8 cellular contexts compared by ENCODE assay signal in genomic region chr16:88705746-88706287, GRCh38. TPM values are rescaled to one million over a fixed set of nuclear protein-coding genes. Genes with fewer than 3 reads are reported as not detected.
DNase-seq lines count a peak whose midpoint lies in the region; ATAC-seq, FAIRE-seq and TF ChIP-seq lines count a peak whose summit lies in the region.

No MANE protein-coding gene starts in this region.

- H3K4me2 ChIP-seq in GM12878 (ENCODE audit: control insufficient read depth, insufficient read depth), result peak overlapping the region; percentile 88

- no TSS peak for BruUV-seq in Calu3 (replicated peaks; lab: Mats Ljungman, UMichigan)
- BruUV-seq in GM12878 (replicated peaks; lab: Mats Ljungman, UMichigan), result no TSS peak

- peak overlapping the region; percentile 90 for H3K4me3 ChIP-seq in GM12878

- RAD21 ChIA-PET in GM12878 (lab: Charles Lee; ENCODE audit: unreplicated experiment), result interaction anchor here (0.7 to 1.6 kb wide), 5 partner anchors 25 to 152 kb away, joined by 3 to 9 read pairs (median 4); no protein-coding TSS in a partner anchor

- peak overlapping the region; percentile 79 for H3K9ac ChIP-seq in GM12878 (ENCODE audit: control insufficient read depth, insufficient read depth, low read length)

- H3K27me3 ChIP-seq in GM12878 (replicated peaks in 1 of 2; ENCODE audit: control insufficient read depth in 2 of 2, insufficient read depth in 2 of 2, low read length in 1 of 2) (no peaks in the 10 kb centered on the region), layer of hippocampus (ENCODE audit: control insufficient read depth, insufficient read depth, low read length) (no peaks in the 10 kb centered on the region)

- H3K27ac ChIP-seq in GM12878 (ENCODE audit: control insufficient read depth, insufficient read depth), result peak overlapping the region; percentile 30
- H3K27ac ChIP-seq in layer of hippocampus (ENCODE audit: low read depth, low read length), result peak overlapping the region; percentile 84
- peak overlapping the region; percentile 1 for H3K27ac ChIP-seq in substantia nigra (ENCODE audit: low read depth, low read length, poor library complexity, severe bottlenecking)

- SMC1A ChIA-PET in GM12878 (lab: Charles Lee; ENCODE audit: uncharacterized antibody, unreplicated experiment), result interaction anchor here (0.6 to 1.1 kb wide), 2 partner anchors 56 to 109 kb away, joined by 3 read pairs; no protein-coding TSS in a partner anchor

- H3K4me1 ChIP-seq in GM12878 (ENCODE audit: control insufficient read depth, insufficient read depth, low read length), result peaks cover 44% of the 10 kb centered on the region

- H2AFZ ChIP-seq in GM12878 (ENCODE audit: control insufficient read depth, low read depth, low read length), result peak overlapping the region; percentile 80

- DNase-seq in Calu3 (peak; percentile 31), HuH-7.5 (ENCODE audit: low spot score) (peak; percentile 86), GM12878 (ENCODE audit: low read depth, low spot score) (no peak), substantia nigra (lab: John Stamatoyannopoulos, UW) (peak in 1 of 49 donors; percentile 52), NCI-H1930 (lab: John Stamatoyannopoulos, UW) (no peak), DMS79 treated with DMSO at 0.1 percent for 48 hours (lab: John Stamatoyannopoulos, UW) (no peak)

- no peak for TF ChIP-seq POLR2A in GM12878 (IDR thresholded peaks at IDR 0.05; ENCODE audit: low read depth, low read length)

- no peak for TF ChIP-seq EP300 in GM12878 (IDR thresholded peaks at IDR 0.05; ENCODE audit: borderline replicate concordance in 1 of 2, control insufficient read depth in 1 of 2, low read depth in 2 of 2, low read length in 2 of 2)

- TF ChIP-seq RAD21 in GM12878 (IDR thresholded peaks at IDR 0.05; ENCODE audit: insufficient read depth, low read depth, low read length), result no peak

- H3K4me1 Mint-ChIP-seq in Calu3 (ENCODE audit: low read depth, unreplicated experiment), result peaks cover 9% of the 10 kb centered on the region

- H4K20me1 ChIP-seq in GM12878 (ENCODE audit: control insufficient read depth, insufficient read depth), result no peaks in the 10 kb centered on the region

- no peaks in the 10 kb centered on the region for H3K9me3 Mint-ChIP-seq in Calu3 (ENCODE audit: low read depth, unreplicated experiment)

- ATAC-seq in GM21390 (IDR thresholded peaks at IDR 0.05; ENCODE audit: unreplicated experiment), result peak; percentile 16
- no peak; the same call in 2 of the 3 replicates for ATAC-seq in GM12878

- intact Hi-C loops in Calu3 (cut with micrococcal nuclease; ENCODE audit: unreplicated experiment), result no loop called here
- intact Hi-C loops in GM12878 (cut with micrococcal nuclease; ENCODE audit: unreplicated experiment), result loop anchor here (2.0 kb wide), 1 partner anchor 55 kb away; the partner anchor contains the start of gene CYBA

- no peak for TF ChIP-seq CTCF in Calu3 (IDR thresholded peaks at IDR 0.05; ENCODE audit: unreplicated experiment)
- no peak for TF ChIP-seq CTCF in GM12878 (IDR thresholded peaks at IDR 0.05 in 2 of 3, conservative IDR thresholded peaks at IDR 0.05 in 1 of 3; ENCODE audit: control insufficient read depth in 2 of 3, extremely low read depth in 1 of 3, insufficient read depth in 1 of 3, low read depth in 3 of 3, low read length in 3 of 3)

- no peaks in the 10 kb centered on the region; a peak in 1 of 4 replicates for H3K36me3 ChIP-seq in GM12878 (ENCODE audit: control insufficient read depth in 2 of 2, insufficient read depth in 2 of 2, low read length in 1 of 2)

- H3K27me3 Mint-ChIP-seq in Calu3 (ENCODE audit: unreplicated experiment), result no peaks in the 10 kb centered on the region

- in situ Hi-C loops in GM12878 (cut with MboI), result no loop called here

- H3K27ac Mint-ChIP-seq in Calu3 (ENCODE audit: unreplicated experiment), result no peak overlapping the region

- WGBS in GM12878 (ENCODE audit: insufficient coverage, insufficient replicate concordance, low lambda C conversion rate, missing lambda C conversion rate), result under 1% methylated on average over 48 of the region's 67 CpGs

- H3K79me2 ChIP-seq in GM12878 (ENCODE audit: control insufficient read depth, insufficient read depth, low read length), result peaks cover 53% of the 10 kb centered on the region

- CTCF ChIA-PET in Calu3 (lab: Charles Lee) (no interaction called here), GM12878 (lab: Yijun Ruan, JAX) (interaction anchor here (1.0 to 1.9 kb wide), 7 partner anchors 18 to 75 kb away, joined by 4 to 13 read pairs (median 5); no protein-coding TSS in a partner anchor)

- H3K4me3 Mint-ChIP-seq in Calu3 (ENCODE audit: low read depth, unreplicated experiment), result peak overlapping the region; percentile 80

- FAIRE-seq in GM12878 (lab: Jason Lieb, UNC), result no peak

- no peaks in the 10 kb centered on the region for H3K9me3 ChIP-seq in GM12878 (replicated peaks; ENCODE audit: control insufficient read depth, insufficient read depth, low read length)

- H3K36me3 Mint-ChIP-seq in Calu3 (ENCODE audit: insufficient read depth, unreplicated experiment), result peaks cover 50% of the 10 kb centered on the region

- POLR2A ChIA-PET in GM12878 (lab: Charles Lee), result interaction anchor here (0.5 to 1.2 kb wide), 6 partner anchors 41 to 1267 kb away, joined by 3 to 7 read pairs (median 3); partner anchors contain the start of gene CDH15

RNA-seq across cellular contexts. Expression of gene RNF166, which starts 0.4 kb away (rescaled TPM):
- total RNA-seq in Calu3 (2022) (33.3 and 34.3 TPM in 2 replicates), GM12878 (2014; rRNA removed) (23.3 and 26.4 TPM in 2 replicates), GM12878 (2014; rRNA removed; fragmentation: Illumina TruSeq; extraction: Trizol) (5.2 and 6.4 TPM in 2 replicates), GM12878 (2021) (24.5 and 29.8 TPM in 2 replicates)
- total RNA-seq in GM12878 (2013; cell fraction: nucleolus; rRNA removed), result 28.0 and 31.3 TPM in 2 replicates
- polyA plus RNA-seq in GM12878 (2011; ENCODE audit: low read depth), result 4.3 TPM
- polyA plus RNA-seq in GM12878 (2011; rRNA removed) (4.8 and 8.3 TPM in 2 replicates), GM12878 (2014; fragmentation: Illumina TruSeq; extraction: Trizol) (1.7 and 5.3 TPM in 2 replicates), GM12878 (2014; fragmentation: Nextera tagmentation; extraction: Ambion mirVana) (1 to 10 TPM in 1 of 2 experiments, under 1 TPM in 1; 0.48 to 1.3 TPM), GM12878 (2014; rRNA removed) (32.8 and 35.2 TPM in 2 replicates), GM12878 (2016; fragmentation: Nextera tagmentation; extraction: Ambion mirVana) (10 to 100 TPM; 15.8 to 16.5 TPM)
- polyA plus RNA-seq in GM12878 (2011; cell fraction: cytosol; rRNA removed), result 10.1 and 17.1 TPM in 2 replicates
- polyA plus RNA-seq in GM12878 (2011; cell fraction: nucleus; rRNA removed), result 112 and 135 TPM in 2 replicates
- 10.8 and 13.5 TPM in 2 replicates for polyA plus RNA-seq in GM12878 (2012)
- polyA minus RNA-seq in GM12878 (2011; rRNA and poly(A)+ RNA removed), result 4.8 and 16.4 TPM in 2 replicates
- 9.6 and 9.8 TPM in 2 replicates for polyA minus RNA-seq in GM12878 (2011; cell fraction: cytosol; rRNA and poly(A)+ RNA removed)
- polyA minus RNA-seq in GM12878 (2011; cell fraction: nucleus; rRNA and poly(A)+ RNA removed), result 22.8 and 28.5 TPM in 2 replicates

RNA-seq across cellular contexts. Expression of gene CTU2, which starts 0.5 kb away (rescaled TPM):
- total RNA-seq in Calu3 (2022) (39.5 and 49.1 TPM in 2 replicates), GM12878 (2014; rRNA removed) (17.8 and 23.3 TPM in 2 replicates), GM12878 (2014; rRNA removed; fragmentation: Illumina TruSeq; extraction: Trizol) (11.0 and 12.2 TPM in 2 replicates), GM12878 (2021) (44.5 and 48.5 TPM in 2 replicates)
- total RNA-seq in GM12878 (2013; cell fraction: nucleolus; rRNA removed), result 16.7 and 18.4 TPM in 2 replicates
- 12.3 TPM for polyA plus RNA-seq in GM12878 (2011; ENCODE audit: low read depth)
- polyA plus RNA-seq in GM12878 (2011; rRNA removed) (6.8 and 13.2 TPM in 2 replicates), GM12878 (2014; fragmentation: Illumina TruSeq; extraction: Trizol) (1.5 and 5.6 TPM in 2 replicates), GM12878 (2014; fragmentation: Nextera tagmentation; extraction: Ambion mirVana) (1 to 10 TPM in 1 of 2 experiments, under 1 TPM in 1; 0.32 to 4.0 TPM), GM12878 (2014; rRNA removed) (31.2 and 38.9 TPM in 2 replicates), GM12878 (2016; fragmentation: Nextera tagmentation; extraction: Ambion mirVana) (10 to 100 TPM; 33.2 to 43.4 TPM)
- 20.3 and 30.6 TPM in 2 replicates for polyA plus RNA-seq in GM12878 (2011; cell fraction: cytosol; rRNA removed)
- polyA plus RNA-seq in GM12878 (2011; cell fraction: nucleus; rRNA removed), result 47.9 and 63.5 TPM in 2 replicates
- polyA plus RNA-seq in GM12878 (2012), result 12.7 and 17.5 TPM in 2 replicates
- 6.7 and 19.8 TPM in 2 replicates for polyA minus RNA-seq in GM12878 (2011; rRNA and poly(A)+ RNA removed)
- 14.7 and 16.6 TPM in 2 replicates for polyA minus RNA-seq in GM12878 (2011; cell fraction: cytosol; rRNA and poly(A)+ RNA removed)
- polyA minus RNA-seq in GM12878 (2011; cell fraction: nucleus; rRNA and poly(A)+ RNA removed), result 15.8 and 23.2 TPM in 2 replicates

RNA-seq across cellular contexts. Expression of gene SNAI3, which starts 19.5 kb away (rescaled TPM):
- total RNA-seq in Calu3 (2022) (0.34 and 0.54 TPM in 2 replicates), GM12878 (2014; rRNA removed) (4.7 and 6.5 TPM in 2 replicates), GM12878 (2014; rRNA removed; fragmentation: Illumina TruSeq; extraction: Trizol) (1.2 and 1.7 TPM in 2 replicates), GM12878 (2021) (5.7 and 7.4 TPM in 2 replicates)
- total RNA-seq in GM12878 (2013; cell fraction: nucleolus; rRNA removed), result 2.4 and 3.1 TPM in 2 replicates
- polyA plus RNA-seq in GM12878 (2011; ENCODE audit: low read depth), result 1.5 TPM
- polyA plus RNA-seq in GM12878 (2011; rRNA removed) (0.53 and 1.5 TPM in 2 replicates), GM12878 (2014; fragmentation: Illumina TruSeq; extraction: Trizol) (0.10 and 1.4 TPM in 2 replicates), GM12878 (2014; fragmentation: Nextera tagmentation; extraction: Ambion mirVana) (under 1 TPM; 0.21 to 0.26 TPM), GM12878 (2014; rRNA removed) (4.3 and 6.6 TPM in 2 replicates), GM12878 (2016; fragmentation: Nextera tagmentation; extraction: Ambion mirVana) (1 to 10 TPM; 6.2 to 7.1 TPM)
- polyA plus RNA-seq in GM12878 (2011; cell fraction: cytosol; rRNA removed), result 2.0 and 3.2 TPM in 2 replicates
- 4.2 TPM in 2 replicates for polyA plus RNA-seq in GM12878 (2011; cell fraction: nucleus; rRNA removed)
- 2.6 and 2.8 TPM in 2 replicates for polyA plus RNA-seq in GM12878 (2012)
- 1.1 and 2.2 TPM in 2 replicates for polyA minus RNA-seq in GM12878 (2011; rRNA and poly(A)+ RNA removed)
- 2.3 and 2.4 TPM in 2 replicates for polyA minus RNA-seq in GM12878 (2011; cell fraction: cytosol; rRNA and poly(A)+ RNA removed)
- polyA minus RNA-seq in GM12878 (2011; cell fraction: nucleus; rRNA and poly(A)+ RNA removed), result 0.97 and 2.1 TPM in 2 replicates

RNA-seq across cellular contexts. Expression of gene MVD, which starts 42.9 kb away (rescaled TPM):
- total RNA-seq in Calu3 (2022) (139 and 152 TPM in 2 replicates), GM12878 (2014; rRNA removed) (101 and 104 TPM in 2 replicates), GM12878 (2014; rRNA removed; fragmentation: Illumina TruSeq; extraction: Trizol) (45.0 and 50.0 TPM in 2 replicates), GM12878 (2021) (132 and 147 TPM in 2 replicates)
- total RNA-seq in GM12878 (2013; cell fraction: nucleolus; rRNA removed), result 81.8 and 88.4 TPM in 2 replicates
- 21.0 TPM for polyA plus RNA-seq in GM12878 (2011; ENCODE audit: low read depth)
- polyA plus RNA-seq in GM12878 (2011; rRNA removed) (15.5 and 41.4 TPM in 2 replicates), GM12878 (2014; fragmentation: Illumina TruSeq; extraction: Trizol) (8.4 and 28.9 TPM in 2 replicates), GM12878 (2014; fragmentation: Nextera tagmentation; extraction: Ambion mirVana) (1 to 10 TPM; 5.0 to 6.8 TPM), GM12878 (2014; rRNA removed) (80.1 and 95.9 TPM in 2 replicates), GM12878 (2016; fragmentation: Nextera tagmentation; extraction: Ambion mirVana) (10 to 100 TPM; 80.5 to 85.4 TPM)
- 53.9 and 79.5 TPM in 2 replicates for polyA plus RNA-seq in GM12878 (2011; cell fraction: cytosol; rRNA removed)
- 293 and 318 TPM in 2 replicates for polyA plus RNA-seq in GM12878 (2011; cell fraction: nucleus; rRNA removed)
- 91.8 and 107 TPM in 2 replicates for polyA plus RNA-seq in GM12878 (2012)
- polyA minus RNA-seq in GM12878 (2011; rRNA and poly(A)+ RNA removed), result 18.5 and 44.7 TPM in 2 replicates
- 25.0 and 33.1 TPM in 2 replicates for polyA minus RNA-seq in GM12878 (2011; cell fraction: cytosol; rRNA and poly(A)+ RNA removed)
- polyA minus RNA-seq in GM12878 (2011; cell fraction: nucleus; rRNA and poly(A)+ RNA removed), result 39.9 and 52.2 TPM in 2 replicates

RNA-seq across cellular contexts. Expression of gene CYBA, which starts 55.0 kb away (rescaled TPM):
- total RNA-seq in Calu3 (2022) (867 and 881 TPM in 2 replicates), GM12878 (2014; rRNA removed) (531 and 598 TPM in 2 replicates), GM12878 (2014; rRNA removed; fragmentation: Illumina TruSeq; extraction: Trizol) (114 and 132 TPM in 2 replicates), GM12878 (2021) (373 and 384 TPM in 2 replicates)
- total RNA-seq in GM12878 (2013; cell fraction: nucleolus; rRNA removed), result 178 and 189 TPM in 2 replicates
- 92.9 TPM for polyA plus RNA-seq in GM12878 (2011; ENCODE audit: low read depth)
- polyA plus RNA-seq in GM12878 (2011; rRNA removed) (29.3 and 78.7 TPM in 2 replicates), GM12878 (2014; fragmentation: Illumina TruSeq; extraction: Trizol) (7.9 and 53.2 TPM in 2 replicates), GM12878 (2014; fragmentation: Nextera tagmentation; extraction: Ambion mirVana) (under 1 TPM; 0.55 to 0.66 TPM), GM12878 (2014; rRNA removed) (551 and 668 TPM in 2 replicates), GM12878 (2016; fragmentation: Nextera tagmentation; extraction: Ambion mirVana) (100 to 1,000 TPM; 462 to 477 TPM)
- polyA plus RNA-seq in GM12878 (2011; cell fraction: cytosol; rRNA removed), result 257 and 379 TPM in 2 replicates
- 417 and 477 TPM in 2 replicates for polyA plus RNA-seq in GM12878 (2011; cell fraction: nucleus; rRNA removed)
- 413 and 478 TPM in 2 replicates for polyA plus RNA-seq in GM12878 (2012)
- 55.5 and 207 TPM in 2 replicates for polyA minus RNA-seq in GM12878 (2011; rRNA and poly(A)+ RNA removed)
- polyA minus RNA-seq in GM12878 (2011; cell fraction: cytosol; rRNA and poly(A)+ RNA removed), result 88.6 and 114 TPM in 2 replicates
- polyA minus RNA-seq in GM12878 (2011; cell fraction: nucleus; rRNA and poly(A)+ RNA removed), result 55.1 and 94.4 TPM in 2 replicates

Comparison
In these comparisons a context has a peak if more than half of its experiments do, and no peak if none do; other contexts are left out.
1. DNase-seq: peak in Calu3 (single experiment) and HuH-7.5 (single experiment); none in GM12878 (single experiment), NCI-H1930 (0 of 2) and DMS79 treated with DMSO at 0.1 percent for 48 hours (single experiment).
2. H3K27ac ChIP-seq: peak in every context shown above with its lines; median percentile 84 in layer of hippocampus; 30 in GM12878; 1 in substantia nigra.